ENCODE assay signal across 12 cellular contexts in the genomic region with DNA sequence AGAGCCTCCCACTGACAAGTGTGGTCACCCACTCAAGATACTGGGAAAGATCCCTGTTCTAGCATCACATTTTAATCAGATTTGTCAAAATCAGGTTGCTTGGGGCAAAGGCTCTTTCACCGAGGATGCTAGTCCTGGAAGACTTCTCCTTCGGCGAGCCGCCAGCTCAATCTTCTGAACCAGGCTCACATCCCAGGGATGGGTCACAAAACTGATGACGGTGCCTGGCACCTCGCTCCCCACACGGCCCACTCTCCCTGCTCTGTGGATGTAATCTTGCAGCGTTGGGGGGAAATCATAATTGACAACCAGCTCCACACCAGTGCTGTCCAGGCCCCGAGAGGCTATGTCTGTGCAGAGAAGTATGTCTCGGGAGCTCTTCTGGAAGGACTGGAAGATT. TPM values are rescaled to one million over a fixed set of nuclear protein-coding genes. Genes with fewer than 3 reads are reported as not detected.
DNase-seq lines count a peak whose midpoint lies in the region; ATAC-seq and TF ChIP-seq lines count a peak whose summit lies in the region.
"Had no signal": no experiment of that assay in that cellular context is flagged by ENCODE, and none has a peak within 500 bp of the region (broad histone marks: within the 10 kb centered on the region; RNA-seq: fewer than 3 reads in every experiment).

No MANE protein-coding gene starts in this region.

- H2AFZ ChIP-seq in hepatocyte = no peak overlapping the region

- CTCF ChIA-PET in activated CD4-positive, alpha-beta T cell treated with anti-CD3 and anti-CD28 coated beads for 36 hours (lab: Charles Lee) = interaction anchor here (0.7 to 2.0 kb wide), 8 partner anchors 14 to 207 kb away, joined by 3 to 7 read pairs (median 4); no protein-coding TSS in a partner anchor
- CTCF ChIA-PET in T-cell (lab: Charles Lee) = interaction anchor here in 1 of 2 donors (1.0 to 1.4 kb wide), 2 partner anchors 27 to 63 kb away, joined by 3 read pairs; partner anchors contain the start of gene NFATC3

- H3K9me3 Mint-ChIP-seq in activated CD4-positive, alpha-beta T cell treated with anti-CD3 and anti-CD28 coated beads for 36 hours (ENCODE audit: low read depth) = no peaks in the 10 kb centered on the region
- H3K9me3 Mint-ChIP-seq in T-cell = no peaks in the 10 kb centered on the region

- H3K79me2 ChIP-seq in hepatocyte = peaks cover 32% of the 10 kb centered on the region

- POLR2A ChIA-PET in activated CD4-positive, alpha-beta T cell treated with anti-CD3 and anti-CD28 coated beads for 36 hours (lab: Charles Lee) = interaction anchor here (0.6 to 3.5 kb wide), 2 partner anchors 22 to 203 kb away, joined by 5 to 21 read pairs; partner anchors contain the start of gene DPEP2
- POLR2A ChIA-PET in T-cell (lab: Charles Lee) = no interaction called here

- DNase-seq in activated CD4-positive, alpha-beta T cell treated with anti-CD3 and anti-CD28 coated beads for 36 hours = no peak
- no peak for DNase-seq in activated CD4-positive, alpha-beta T cell treated with anti-CD3 and anti-CD28 coated beads, Interleukin-2, amount 50 U/mL, for 48 hours
- no peak for DNase-seq in T-cell
- no peak for DNase-seq in hepatocyte (ENCODE audit: low spot score)
- DNase-seq in LoVo (ENCODE audit: low spot score) = no peak
- no peak for DNase-seq in DMS79 (lab: John Stamatoyannopoulos, UW)
- no peak for DNase-seq in HK-2 (ENCODE audit: unreplicated experiment)
- DNase-seq: activated CD4-positive, CD25-positive, alpha-beta regulatory T cell treated with anti-CD3 and anti-CD28 coated beads, Interleukin-2, amount 50 U/mL, for 72 hours; NCI-H1436 treated with DMSO at 0.1 percent for 48 hours; ovary had no signal

- H3K9me2 ChIP-seq in hepatocyte (replicated peaks; ENCODE audit: insufficient read depth) = no peaks in the 10 kb centered on the region

- no peaks in the 10 kb centered on the region for H4K20me1 ChIP-seq in hepatocyte (ENCODE audit: insufficient read depth, poor library complexity, severe bottlenecking)

- peak overlapping the region; percentile 93 for H3K4me2 ChIP-seq in hepatocyte

- intact Hi-C loops in activated CD4-positive, alpha-beta T cell treated with anti-CD3 and anti-CD28 coated beads for 36 hours (cut with DNase I, micrococcal nuclease) = no loop called here

- no peak for TF ChIP-seq CTCF in hepatocyte (IDR thresholded peaks at IDR 0.05; ENCODE audit: poor library complexity)

- peaks cover 14% of the 10 kb centered on the region for H3K4me1 ChIP-seq in hepatocyte (ENCODE audit: insufficient read depth)

- H3K36me3 Mint-ChIP-seq in activated CD4-positive, alpha-beta T cell treated with anti-CD3 and anti-CD28 coated beads for 36 hours (ENCODE audit: low read depth) = peaks cover 19% of the 10 kb centered on the region
- H3K36me3 Mint-ChIP-seq in T-cell = peaks cover 13% of the 10 kb centered on the region

- no peak for ATAC-seq in activated CD4-positive, alpha-beta T cell treated with anti-CD3 and anti-CD28 coated beads for 36 hours
- ATAC-seq in T-cell (replicated peaks in 1 of 4) = no peak

- no peaks in the 10 kb centered on the region for H3K27me3 Mint-ChIP-seq in activated CD4-positive, alpha-beta T cell treated with anti-CD3 and anti-CD28 coated beads for 36 hours
- no peaks in the 10 kb centered on the region for H3K27me3 Mint-ChIP-seq in T-cell

- H3K27ac Mint-ChIP-seq in activated CD4-positive, alpha-beta T cell treated with anti-CD3 and anti-CD28 coated beads for 36 hours = peak overlapping the region; percentile 55
- H3K27ac Mint-ChIP-seq in T-cell = peak overlapping the region in 1 of 2 donors; percentile 98

- H3K4me1 Mint-ChIP-seq in activated CD4-positive, alpha-beta T cell treated with anti-CD3 and anti-CD28 coated beads for 36 hours = peaks cover 23% of the 10 kb centered on the region
- peaks cover 23 to 37% (median 34%) of the 10 kb centered on the region in 3 donors for H3K4me1 Mint-ChIP-seq in T-cell

- H3K27ac ChIP-seq in hepatocyte = no peak overlapping the region
- no peak overlapping the region for H3K27ac ChIP-seq in skin epidermis
- H3K27ac ChIP-seq: ovary had no signal

- no peaks in the 10 kb centered on the region for H3K9me3 ChIP-seq in hepatocyte (ENCODE audit: low read depth)
- H3K9me3 ChIP-seq: ovary had no signal

- no peak overlapping the region for H3K4me3 ChIP-seq in hepatocyte
- H3K4me3 ChIP-seq in skin epidermis = peak overlapping the region in 5 of 7 experiments; percentile 74 to 89 (median 85)

- peak overlapping the region; percentile 95 for H3K4me3 Mint-ChIP-seq in activated CD4-positive, alpha-beta T cell treated with anti-CD3 and anti-CD28 coated beads for 36 hours
- H3K4me3 Mint-ChIP-seq in T-cell = peak overlapping the region; percentile 83 to 99 (median 93)

- H3K27me3 ChIP-seq in hepatocyte = no peaks in the 10 kb centered on the region
- H3K27me3 ChIP-seq: ovary had no signal

- WGBS in hepatocyte (ENCODE audit: low lambda C conversion rate, missing lambda C conversion rate) = 97% methylated on average over 10 of the region's 10 CpGs

- H3K36me3 ChIP-seq in hepatocyte (replicated peaks; ENCODE audit: insufficient read depth, low read depth) = no peaks in the 10 kb centered on the region
- H3K36me3 ChIP-seq: ovary had no signal

RNA-seq across cellular contexts. Expression of gene DDX28, which starts 1.5 kb away (rescaled TPM):
- total RNA-seq in activated CD4-positive, alpha-beta T cell treated with anti-CD3 and anti-CD28 coated beads for 36 hours = 10 to 100 TPM; 13.7 to 17.1 TPM
- total RNA-seq in T-cell (10 to 100 TPM; 15.5 to 21.0 (median 17.6) TPM), hepatocyte (8.6 and 11.1 TPM in 2 replicates)
- polyA plus RNA-seq in hepatocyte = 12.5 and 15.0 TPM in 2 replicates

RNA-seq across cellular contexts. Expression of gene DUS2, which starts 1.6 kb away (rescaled TPM):
- total RNA-seq in activated CD4-positive, alpha-beta T cell treated with anti-CD3 and anti-CD28 coated beads for 36 hours = 10 to 100 TPM; 29.5 to 33.1 TPM
- total RNA-seq in T-cell = 10 to 100 TPM; 14.5 to 19.4 (median 15.8) TPM
- total RNA-seq in hepatocyte = 11.8 and 12.2 TPM in 2 replicates
- 15.6 and 18.0 TPM in 2 replicates for polyA plus RNA-seq in hepatocyte

RNA-seq across cellular contexts. Expression of gene DPEP2NB, which starts 5.8 kb away (rescaled TPM):
- total RNA-seq in activated CD4-positive, alpha-beta T cell treated with anti-CD3 and anti-CD28 coated beads for 36 hours = not detected
- not detected for total RNA-seq in T-cell
- not detected in 2 replicates for total RNA-seq in hepatocyte
- polyA plus RNA-seq in hepatocyte = not detected in 2 replicates
- total RNA-seq: bronchial epithelial cell, ovary had no signal
- polyA plus RNA-seq: ovary had no signal

RNA-seq across cellular contexts. Expression of gene DPEP2, which starts 22.2 kb away (rescaled TPM):
- 1 to 10 TPM; 3.2 to 3.8 TPM for total RNA-seq in activated CD4-positive, alpha-beta T cell treated with anti-CD3 and anti-CD28 coated beads for 36 hours
- total RNA-seq in T-cell (100 to 1,000 TPM in 3 of 5 donors, 10 to 100 TPM in 2; 51.5 to 122 (median 100) TPM), hepatocyte (not detected in 2 replicates)
- 1.1 TPM in 1 of 2 replicates, not detected in the other for polyA plus RNA-seq in hepatocyte
- total RNA-seq: bronchial epithelial cell had no signal

RNA-seq across cellular contexts. Expression of gene DPEP3, which starts 41.2 kb away (rescaled TPM):
- under 1 TPM in 1 of 2 experiments, not detected in 1; 0.11 TPM for total RNA-seq in activated CD4-positive, alpha-beta T cell treated with anti-CD3 and anti-CD28 coated beads for 36 hours
- total RNA-seq in T-cell (1 to 10 TPM in 4 of 5 donors, under 1 TPM in 1; 0.48 to 1.5 (median 1.1) TPM), hepatocyte (not detected in 2 replicates)
- polyA plus RNA-seq in hepatocyte = not detected in 2 replicates
- total RNA-seq: bronchial epithelial cell had no signal
